Comparison of ENCODE assay signal across 1 cellular context in genomic region chr7:89887489-89887888, GRCh38.
TF ChIP-seq lines count a peak whose summit lies in the region.

No MANE protein-coding gene starts in this region.

TF ChIP-seq in H1, 55 proteins besides CTCF, POLR2A, EP300 and RAD21:
- TF ChIP-seq BACH1 (IDR thresholded peaks at IDR 0.05; ENCODE audit: low read length) (peak; percentile 90), FOSL1 (IDR thresholded peaks at IDR 0.05; ENCODE audit: insufficient read depth, low read depth, low read length) (no peak)
